Comparison of ENCODE assay signal across 21 cellular contexts in genomic region chr3:127228866-127229265, GRCh38. TPM values are rescaled to one million over a fixed set of nuclear protein-coding genes. Genes with fewer than 3 reads are reported as not detected.
DNase-seq lines count a peak whose midpoint lies in the region; ATAC-seq and TF ChIP-seq lines count a peak whose summit lies in the region.
"Had no signal": no experiment of that assay in that cellular context is flagged by ENCODE, and none has a peak within 500 bp of the region (broad histone marks: within the 10 kb centered on the region; RNA-seq: fewer than 3 reads in every experiment).

No MANE protein-coding gene starts in this region.

- H3K27me3 ChIP-seq in right atrium auricular region (no peaks in the 10 kb centered on the region), left ventricle myocardium inferior (ENCODE audit: low read depth) (peaks cover 17% of the 10 kb centered on the region)
- H3K27me3 ChIP-seq: BLaER1 treated with 17β-estradiol and CSF1 and Interleukin-3, amounts not matched to agents 10 nM and 100 nM had no signal

- H3K27ac Mint-ChIP-seq in activated T-cell treated with anti-CD3 and anti-CD28 coated beads, Interleukin-2, amount 50 U/mL, for 72 hours, result no peak overlapping the region
- no peak overlapping the region for H3K27ac Mint-ChIP-seq in activated T-helper 17 cell treated with anti-CD3 and anti-CD28 coated beads, Interleukin-2, amount 50 U/mL, for 72 hours
- H3K27ac Mint-ChIP-seq: CD4-positive, alpha-beta T cell had no signal

- H3K9me3 Mint-ChIP-seq in activated T-cell treated with anti-CD3 and anti-CD28 coated beads, Interleukin-2, amount 50 U/mL, for 72 hours, result peaks cover 8 to 10% of the 10 kb centered on the region in 2 donors
- H3K9me3 Mint-ChIP-seq in activated T-cell treated with anti-CD3 and anti-CD28 coated beads, Interleukin-2, amount 50 U/mL, for 4 hours, result peaks cover 12% of the 10 kb centered on the region
- H3K9me3 Mint-ChIP-seq in activated T-helper 17 cell treated with anti-CD3 and anti-CD28 coated beads, Interleukin-2, amount 50 U/mL, for 72 hours, result peaks cover 15% of the 10 kb centered on the region

- no peak overlapping the region for H3K4me3 ChIP-seq in right atrium auricular region
- no peak overlapping the region for H3K4me3 ChIP-seq in left ventricle myocardium inferior
- H3K4me3 ChIP-seq: A549; BLaER1 treated with 17β-estradiol and CSF1 and Interleukin-3, amounts not matched to agents 10 nM and 100 nM had no signal

- peak; percentile 14 to 53 for DNase-seq in activated T-cell treated with anti-CD3 and anti-CD28 coated beads, Interleukin-2, amount 50 U/mL, for 72 hours
- DNase-seq in activated T-cell treated with anti-CD3 and anti-CD28 coated beads, Interleukin-2, amount 50 U/mL, for 4 hours, result no peak
- DNase-seq in stimulated activated naive CD8-positive, alpha-beta T cell treated with anti-CD3 and anti-CD28 coated beads, Interleukin-15, Interleukin-2, amounts not matched to agents 100 U/mL and 50 U/mL, for 24 hours, result no peak
- DNase-seq in right atrium auricular region (ENCODE audit: low spot score) (no peak), left ventricle myocardium inferior (no peak)
- no peak for DNase-seq in stimulated activated naive CD4-positive, alpha-beta T cell treated with Interleukin-2 at 50 U/mL for 16 hours (lab: John Stamatoyannopoulos, UW)
- DNase-seq: AML-193; CD4-positive, alpha-beta T cell; DMS53; KBM-7; MM.1S; NCI-H2029; NCI-H526 treated with DMSO at 0.1 percent for 48 hours; Right ventricle myocardium superior; RPMI8226 had no signal

- H3K4me1 Mint-ChIP-seq in activated T-cell treated with anti-CD3 and anti-CD28 coated beads, Interleukin-2, amount 50 U/mL, for 72 hours (ENCODE audit: low read depth), result peaks cover 15% of the 10 kb centered on the region
- H3K4me1 Mint-ChIP-seq in activated T-cell treated with anti-CD3 and anti-CD28 coated beads, Interleukin-2, amount 50 U/mL, for 4 hours (ENCODE audit: low read depth), result peaks cover 7% of the 10 kb centered on the region
- H3K4me1 Mint-ChIP-seq in activated T-helper 17 cell treated with anti-CD3 and anti-CD28 coated beads, Interleukin-2, amount 50 U/mL, for 72 hours, result no peaks in the 10 kb centered on the region

- H3K36me3 ChIP-seq in right atrium auricular region (no peaks in the 10 kb centered on the region), left ventricle myocardium inferior (no peaks in the 10 kb centered on the region)

- H3K9me3 ChIP-seq in right atrium auricular region (peaks cover 0 to 23% of the 10 kb centered on the region in 2 donors), left ventricle myocardium inferior (replicated peaks) (peaks cover 43% of the 10 kb centered on the region)

- ATAC-seq in activated T-cell treated with anti-CD3 and anti-CD28 coated beads, Interleukin-2, amount 50 U/mL, for 72 hours (replicated peaks in 1 of 2), result peak; percentile 80 to 90
- no peak for ATAC-seq in activated T-cell treated with anti-CD3 and anti-CD28 coated beads, Interleukin-2, amount 50 U/mL, for 4 hours
- peak; percentile 40 for ATAC-seq in GM18868 (IDR thresholded peaks at IDR 0.05; ENCODE audit: unreplicated experiment)
- peak; percentile 49 for ATAC-seq in activated T-helper 17 cell treated with anti-CD3 and anti-CD28 coated beads, Interleukin-2, amount 50 U/mL, for 72 hours (replicated peaks)
- peak; percentile 44 for ATAC-seq in stimulated activated naive CD8-positive, alpha-beta T cell treated with anti-CD3 and anti-CD28 coated beads, Interleukin-15, Interleukin-2, amounts not matched to agents 100 U/mL and 50 U/mL, for 24 hours
- ATAC-seq: A549 had no signal

- peaks cover 4 to 12% of the 10 kb centered on the region in 2 donors for H3K36me3 Mint-ChIP-seq in activated T-cell treated with anti-CD3 and anti-CD28 coated beads, Interleukin-2, amount 50 U/mL, for 72 hours (ENCODE audit: insufficient read depth in 2 of 2)
- peaks cover 4% of the 10 kb centered on the region for H3K36me3 Mint-ChIP-seq in activated T-cell treated with anti-CD3 and anti-CD28 coated beads, Interleukin-2, amount 50 U/mL, for 4 hours (ENCODE audit: insufficient read depth)
- H3K36me3 Mint-ChIP-seq in activated T-helper 17 cell treated with anti-CD3 and anti-CD28 coated beads, Interleukin-2, amount 50 U/mL, for 72 hours (ENCODE audit: low read depth), result no peaks in the 10 kb centered on the region

- H3K27me3 Mint-ChIP-seq in activated T-cell treated with anti-CD3 and anti-CD28 coated beads, Interleukin-2, amount 50 U/mL, for 72 hours (ENCODE audit: low read depth), result peaks cover 24% of the 10 kb centered on the region
- peaks cover 8% of the 10 kb centered on the region for H3K27me3 Mint-ChIP-seq in activated T-cell treated with anti-CD3 and anti-CD28 coated beads, Interleukin-2, amount 50 U/mL, for 4 hours (ENCODE audit: low read depth)
- peaks cover 14% of the 10 kb centered on the region for H3K27me3 Mint-ChIP-seq in activated T-helper 17 cell treated with anti-CD3 and anti-CD28 coated beads, Interleukin-2, amount 50 U/mL, for 72 hours

- TF ChIP-seq CTCF in right atrium auricular region (IDR thresholded peaks at IDR 0.05), result no peak
- no peak for TF ChIP-seq CTCF in left ventricle myocardium inferior (IDR thresholded peaks at IDR 0.05; ENCODE audit: borderline replicate concordance)

- no peaks in the 10 kb centered on the region for H3K4me1 ChIP-seq in right atrium auricular region
- no peaks in the 10 kb centered on the region for H3K4me1 ChIP-seq in left ventricle myocardium inferior
- H3K4me1 ChIP-seq: A549 had no signal

- H3K27ac ChIP-seq in right atrium auricular region, result no peak overlapping the region
- no peak overlapping the region for H3K27ac ChIP-seq in left ventricle myocardium inferior (replicated peaks)
- H3K27ac ChIP-seq: A549; BLaER1 treated with 17β-estradiol and CSF1 and Interleukin-3, amounts not matched to agents 10 nM and 100 nM had no signal

- intact Hi-C loops in left ventricle myocardium inferior (cut with micrococcal nuclease), result no loop called here

- no peak overlapping the region for H3K4me3 Mint-ChIP-seq in activated T-cell treated with anti-CD3 and anti-CD28 coated beads, Interleukin-2, amount 50 U/mL, for 72 hours
- no peak overlapping the region for H3K4me3 Mint-ChIP-seq in activated T-cell treated with anti-CD3 and anti-CD28 coated beads, Interleukin-2, amount 50 U/mL, for 4 hours
- H3K4me3 Mint-ChIP-seq in activated T-helper 17 cell treated with anti-CD3 and anti-CD28 coated beads, Interleukin-2, amount 50 U/mL, for 72 hours, result no peak overlapping the region
- H3K4me3 Mint-ChIP-seq: CD4-positive, alpha-beta T cell had no signal

RNA-seq across cellular contexts. Expression of gene PRR23E, which starts 35.9 kb away (rescaled TPM):
- not detected for total RNA-seq in activated T-cell treated with anti-CD3 and anti-CD28 coated beads, Interleukin-2, amount 50 U/mL, for 72 hours
- not detected for total RNA-seq in activated T-cell treated with anti-CD3 and anti-CD28 coated beads, Interleukin-2, amount 50 U/mL, for 4 hours
- not detected for total RNA-seq in activated T-helper 17 cell treated with anti-CD3 and anti-CD28 coated beads, Interleukin-2, amount 50 U/mL, for 72 hours
- total RNA-seq in right atrium auricular region (not detected), left ventricle myocardium inferior (not detected)
- total RNA-seq: CD4-positive, alpha-beta T cell; NCI-H460; Right ventricle myocardium superior; SK-MEL-5 had no signal

RNA-seq across cellular contexts. Expression of gene PRR20G, which starts 59.0 kb away (rescaled TPM):
- not detected for total RNA-seq in activated T-cell treated with anti-CD3 and anti-CD28 coated beads, Interleukin-2, amount 50 U/mL, for 72 hours
- total RNA-seq in activated T-cell treated with anti-CD3 and anti-CD28 coated beads, Interleukin-2, amount 50 U/mL, for 4 hours, result not detected
- not detected for total RNA-seq in activated T-helper 17 cell treated with anti-CD3 and anti-CD28 coated beads, Interleukin-2, amount 50 U/mL, for 72 hours
- total RNA-seq in right atrium auricular region, result not detected
- not detected for total RNA-seq in left ventricle myocardium inferior
- total RNA-seq: CD4-positive, alpha-beta T cell; NCI-H460; Right ventricle myocardium superior; SK-MEL-5 had no signal

Comparison
In these comparisons a context has a peak if more than half of its experiments do, and no peak if none do; other contexts are left out.
1. ATAC-seq: peak in activated T-cell treated with anti-CD3 and anti-CD28 coated beads, Interleukin-2, amount 50 U/mL, for 72 hours (2 of 2), GM18868 (single experiment), activated T-helper 17 cell treated with anti-CD3 and anti-CD28 coated beads, Interleukin-2, amount 50 U/mL, for 72 hours (single experiment) and stimulated activated naive CD8-positive, alpha-beta T cell treated with anti-CD3 and anti-CD28 coated beads, Interleukin-15, Interleukin-2, amounts not matched to agents 100 U/mL and 50 U/mL, for 24 hours (single experiment); none in activated T-cell treated with anti-CD3 and anti-CD28 coated beads, Interleukin-2, amount 50 U/mL, for 4 hours (0 of 2).
2. DNase-seq: peak in activated T-cell treated with anti-CD3 and anti-CD28 coated beads, Interleukin-2, amount 50 U/mL, for 72 hours (2 of 2); none in activated T-cell treated with anti-CD3 and anti-CD28 coated beads, Interleukin-2, amount 50 U/mL, for 4 hours (single experiment), stimulated activated naive CD8-positive, alpha-beta T cell treated with anti-CD3 and anti-CD28 coated beads, Interleukin-15, Interleukin-2, amounts not matched to agents 100 U/mL and 50 U/mL, for 24 hours (single experiment), right atrium auricular region (single experiment), stimulated activated naive CD4-positive, alpha-beta T cell treated with Interleukin-2 at 50 U/mL for 16 hours (single experiment) and left ventricle myocardium inferior (single experiment).